9 cellular contexts compared by ENCODE assay signal in genomic region chr7:135664046-135664589, GRCh38. TPM values are rescaled to one million over a fixed set of nuclear protein-coding genes. Genes with fewer than 3 reads are reported as not detected.
DNase-seq lines count a peak whose midpoint lies in the region; ATAC-seq and TF ChIP-seq lines count a peak whose summit lies in the region.
"Had no signal": no experiment of that assay in that cellular context is flagged by ENCODE, and none has a peak within 500 bp of the region (broad histone marks: within the 10 kb centered on the region; RNA-seq: fewer than 3 reads in every experiment).

No MANE protein-coding gene starts in this region.

- no peaks in the 10 kb centered on the region for H3F3A ChIP-seq in Loucy (ENCODE audit: low read depth)

- H3K27me3 Mint-ChIP-seq in CD4-positive, alpha-beta T cell, result no peaks in the 10 kb centered on the region
- H3K27me3 Mint-ChIP-seq in activated naive CD8-positive, alpha-beta T cell treated with anti-CD3 and anti-CD28 coated beads, Interleukin-2, amount 10 ng/mL, durations not matched to agents 7 days and 5 days, result no peaks in the 10 kb centered on the region
- H3K27me3 Mint-ChIP-seq in naive B cell, result no peaks in the 10 kb centered on the region

- peaks cover 64% of the 10 kb centered on the region for H3K4me1 Mint-ChIP-seq in CD4-positive, alpha-beta T cell (ENCODE audit: low read depth)
- H3K4me1 Mint-ChIP-seq in activated naive CD8-positive, alpha-beta T cell treated with anti-CD3 and anti-CD28 coated beads, Interleukin-2, amount 10 ng/mL, durations not matched to agents 7 days and 5 days, result peaks cover 20% of the 10 kb centered on the region
- H3K4me1 Mint-ChIP-seq in naive B cell, result peaks cover 32 to 58% (median 41%) of the 10 kb centered on the region in 3 donors

- H3K4me3 Mint-ChIP-seq in CD4-positive, alpha-beta T cell, result peak overlapping the region; percentile 85
- H3K4me3 Mint-ChIP-seq in activated naive CD8-positive, alpha-beta T cell treated with anti-CD3 and anti-CD28 coated beads, Interleukin-2, amount 10 ng/mL, durations not matched to agents 7 days and 5 days, result peak overlapping the region; percentile 91
- H3K4me3 Mint-ChIP-seq in naive B cell, result peak overlapping the region; percentile 58 to 97 (median 93)

- H3K27me3 ChIP-seq in CD4-positive, alpha-beta T cell (ENCODE audit: control insufficient read depth, insufficient read depth, low read length), result no peaks in the 10 kb centered on the region
- no peaks in the 10 kb centered on the region for H3K27me3 ChIP-seq in Loucy (ENCODE audit: insufficient read depth, low read length, poor library complexity, severe bottlenecking)
- no peaks in the 10 kb centered on the region for H3K27me3 ChIP-seq in left lung

- no peak overlapping the region for H2AFZ ChIP-seq in Loucy (ENCODE audit: low read length)

- peak overlapping the region; percentile 95 for H3K9ac ChIP-seq in Loucy (ENCODE audit: low read depth, low read length, poor library complexity, severe bottlenecking)

- no peak for ATAC-seq in CD4-positive, alpha-beta T cell (ENCODE audit: poor library complexity)
- ATAC-seq in activated naive CD8-positive, alpha-beta T cell treated with anti-CD3 and anti-CD28 coated beads, Interleukin-2, amount 10 ng/mL, durations not matched to agents 7 days and 5 days (ENCODE audit: low read depth), result no peak
- ATAC-seq in naive B cell (ENCODE audit: low read depth in 2 of 2) (no peak), HG03025 (IDR thresholded peaks at IDR 0.05; ENCODE audit: low FRiP score, unreplicated experiment) (no peak), left lung (no peak)
- ATAC-seq: left ventricle myocardium superior had no signal

- H3K9me3 Mint-ChIP-seq in CD4-positive, alpha-beta T cell, result no peaks in the 10 kb centered on the region
- H3K9me3 Mint-ChIP-seq in activated naive CD8-positive, alpha-beta T cell treated with anti-CD3 and anti-CD28 coated beads, Interleukin-2, amount 10 ng/mL, durations not matched to agents 7 days and 5 days, result no peaks in the 10 kb centered on the region
- peaks cover 0 to 4% (median 2%) of the 10 kb centered on the region in 7 donors for H3K9me3 Mint-ChIP-seq in naive B cell

- POLR2A ChIA-PET in CD4-positive, alpha-beta T cell (lab: Charles Lee), result no interaction called here
- POLR2A ChIA-PET in activated naive CD8-positive, alpha-beta T cell treated with anti-CD3 and anti-CD28 coated beads, Interleukin-2, amount 10 ng/mL, durations not matched to agents 7 days and 5 days (lab: Charles Lee), result no interaction called here

- H3K27ac Mint-ChIP-seq in CD4-positive, alpha-beta T cell, result peak overlapping the region; percentile 82
- no peak overlapping the region for H3K27ac Mint-ChIP-seq in activated naive CD8-positive, alpha-beta T cell treated with anti-CD3 and anti-CD28 coated beads, Interleukin-2, amount 10 ng/mL, durations not matched to agents 7 days and 5 days
- H3K27ac Mint-ChIP-seq in naive B cell, result peak overlapping the region in 4 of 6 donors; percentile 26 to 44 (median 38)

- H3K9me3 ChIP-seq in CD4-positive, alpha-beta T cell (ENCODE audit: control insufficient read depth, low read length), result no peaks in the 10 kb centered on the region
- H3K9me3 ChIP-seq in Loucy (ENCODE audit: insufficient read depth, low read depth, low read length), result no peaks in the 10 kb centered on the region
- H3K9me3 ChIP-seq in left lung, result no peaks in the 10 kb centered on the region

- H3K27ac ChIP-seq in CD4-positive, alpha-beta T cell (ENCODE audit: low read depth, low read length), result no peak overlapping the region
- H3K27ac ChIP-seq in left lung, result no peak overlapping the region

- H3K4me1 ChIP-seq in Loucy (ENCODE audit: insufficient read depth, low read length, poor library complexity, severe bottlenecking), result peaks cover 28% of the 10 kb centered on the region
- peaks cover 12 to 50% of the 10 kb centered on the region in 2 donors for H3K4me1 ChIP-seq in left lung

- H3K4me2 ChIP-seq in Loucy (ENCODE audit: low read depth, low read length, poor library complexity, severe bottlenecking), result peak overlapping the region; percentile 64

- no peak for TF ChIP-seq CTCF in CD4-positive, alpha-beta T cell (IDR thresholded peaks at IDR 0.05)
- no peak for TF ChIP-seq CTCF in Loucy (conservative IDR thresholded peaks at IDR 0.05; ENCODE audit: low read length)
- TF ChIP-seq CTCF in left lung (IDR thresholded peaks at IDR 0.05), result no peak

- intact Hi-C loops in CD4-positive, alpha-beta T cell (cut with DNase I, micrococcal nuclease), result loop anchor here (5.0 to 10.0 kb wide), 5 partner anchors 152 to 1347 kb away; partner anchors contain the start of genes CNOT4 (in 1 of the 2), SLC35B4 (in 1 of the 2) and WDR91 (in 1 of the 2)
- intact Hi-C loops in left lung (cut with DNase I), result no loop called here

- 0 out of 2 replicates have a peak, but pooled peaks cover 3% of the 10 kb centered on the region for H3K36me3 ChIP-seq in Loucy (ENCODE audit: insufficient read depth, low read length)
- H3K36me3 ChIP-seq in left lung, result no peaks in the 10 kb centered on the region

- H3K9me2 ChIP-seq in Loucy (replicated peaks; ENCODE audit: low read depth, low read length), result no peaks in the 10 kb centered on the region

- peaks cover 61% of the 10 kb centered on the region for H3K79me2 ChIP-seq in Loucy (ENCODE audit: insufficient read depth, low read length)

- CTCF ChIA-PET in CD4-positive, alpha-beta T cell (lab: Charles Lee), result interaction anchor here (0.7 to 3.2 kb wide), 3 partner anchors 8 to 383 kb away, joined by 4 to 16 read pairs (median 11); no protein-coding TSS in a partner anchor

- H3K4me3 ChIP-seq in Loucy (ENCODE audit: low read length, poor library complexity, severe bottlenecking) (peak overlapping the region; percentile 97), left lung (peak overlapping the region in 1 of 2 donors; percentile 79)

- peaks cover 22% of the 10 kb centered on the region for H3K36me3 Mint-ChIP-seq in CD4-positive, alpha-beta T cell (ENCODE audit: low read depth)
- H3K36me3 Mint-ChIP-seq in activated naive CD8-positive, alpha-beta T cell treated with anti-CD3 and anti-CD28 coated beads, Interleukin-2, amount 10 ng/mL, durations not matched to agents 7 days and 5 days, result peaks cover 15% of the 10 kb centered on the region
- peaks cover 0 to 7% of the 10 kb centered on the region in 2 donors for H3K36me3 Mint-ChIP-seq in naive B cell

- peaks cover 26% of the 10 kb centered on the region for H4K20me1 ChIP-seq in Loucy (ENCODE audit: insufficient read depth, low read length, poor library complexity, severe bottlenecking)

- no peak for DNase-seq in CD4-positive, alpha-beta T cell
- no peak for DNase-seq in activated naive CD8-positive, alpha-beta T cell treated with anti-CD3 and anti-CD28 coated beads, Interleukin-2, amount 10 ng/mL, durations not matched to agents 7 days and 5 days
- DNase-seq in naive B cell, result no peak
- no peak for DNase-seq in AG08396 (ENCODE audit: low spot score)
- no peak for DNase-seq in NOMO-1 treated with dmso at 0.1 percent for 144 hours (lab: John Stamatoyannopoulos, UW; ENCODE audit: unreplicated experiment)
- DNase-seq in left lung, result no peak
- DNase-seq: left ventricle myocardium superior had no signal

RNA-seq across cellular contexts. Expression of gene STMP1, which starts 1.8 kb away (rescaled TPM):
- total RNA-seq in CD4-positive, alpha-beta T cell, result 10 to 100 TPM; 11.5 to 14.1 TPM
- 10 to 100 TPM; 23.1 to 23.3 TPM for total RNA-seq in activated naive CD8-positive, alpha-beta T cell treated with anti-CD3 and anti-CD28 coated beads, Interleukin-2, amount 10 ng/mL, durations not matched to agents 7 days and 5 days
- 10 to 100 TPM; 54.1 to 94.9 (median 65.4) TPM for polyA plus RNA-seq in naive B cell (ENCODE audit: low read depth in 6 of 6)
- 10 to 100 TPM; 35.0 to 37.0 TPM for total RNA-seq in left lung

Comparison
In these comparisons a context has a peak if more than half of its experiments do, and no peak if none do; other contexts are left out.
1. intact Hi-C loops: an anchor here in CD4-positive, alpha-beta T cell (5.0 to 10.0 kb wide); none called in left lung.